Comparison of ENCODE assay signal across 2 cellular contexts in the genomic region with DNA sequence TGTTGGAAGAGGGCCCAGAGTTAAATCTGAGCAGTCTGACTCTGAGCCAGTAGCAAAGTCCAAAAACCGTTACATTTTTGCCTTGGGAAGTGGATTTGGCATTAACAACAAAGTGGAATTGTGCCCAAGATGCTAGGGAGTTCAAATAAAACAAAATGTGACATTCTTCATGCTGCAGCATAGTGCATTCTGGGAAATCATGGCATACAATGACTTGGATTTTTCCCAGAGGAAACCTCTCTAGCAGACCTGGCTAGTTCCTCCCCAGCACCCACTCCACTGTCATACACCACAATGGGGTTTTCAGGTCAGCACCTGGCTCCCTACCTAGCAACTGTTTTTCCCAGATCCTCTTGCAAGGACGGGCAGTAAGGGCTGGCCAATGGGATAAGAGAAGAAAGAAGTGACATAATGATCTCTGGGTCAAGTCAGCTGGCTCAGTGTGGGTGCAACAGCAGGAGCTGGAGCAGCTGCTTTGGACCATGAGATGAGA.
A peak's percentile ranks its signal among the peaks of the same experiment; 100 is the strongest.
TF ChIP-seq lines count a peak whose summit lies in the region.

No MANE protein-coding gene starts in this region.

TF ChIP-seq in H1, 55 proteins besides CTCF, POLR2A, EP300 and RAD21:
- no peak for TF ChIP-seq HDAC2 (IDR thresholded peaks at IDR 0.05; ENCODE audit: borderline replicate concordance in 1 of 2, low read depth in 2 of 2, low read length in 2 of 2)
- TF ChIP-seq SP1 (IDR thresholded peaks at IDR 0.05; ENCODE audit: low read depth, low read length), result no peak
- peak; percentile 78 for TF ChIP-seq RFX5 (IDR thresholded peaks at IDR 0.05; ENCODE audit: borderline replicate concordance, low read depth, low read length)
- TF ChIP-seq TBP (IDR thresholded peaks at IDR 0.05; ENCODE audit: low read depth, low read length), result no peak
- no peak for TF ChIP-seq CBX5 (IDR thresholded peaks at IDR 0.05; ENCODE audit: low read depth, low read length)
- no peak for TF ChIP-seq NRF1 (IDR thresholded peaks at IDR 0.05; ENCODE audit: low read depth, low read length)
- TF ChIP-seq, protein P1, sequence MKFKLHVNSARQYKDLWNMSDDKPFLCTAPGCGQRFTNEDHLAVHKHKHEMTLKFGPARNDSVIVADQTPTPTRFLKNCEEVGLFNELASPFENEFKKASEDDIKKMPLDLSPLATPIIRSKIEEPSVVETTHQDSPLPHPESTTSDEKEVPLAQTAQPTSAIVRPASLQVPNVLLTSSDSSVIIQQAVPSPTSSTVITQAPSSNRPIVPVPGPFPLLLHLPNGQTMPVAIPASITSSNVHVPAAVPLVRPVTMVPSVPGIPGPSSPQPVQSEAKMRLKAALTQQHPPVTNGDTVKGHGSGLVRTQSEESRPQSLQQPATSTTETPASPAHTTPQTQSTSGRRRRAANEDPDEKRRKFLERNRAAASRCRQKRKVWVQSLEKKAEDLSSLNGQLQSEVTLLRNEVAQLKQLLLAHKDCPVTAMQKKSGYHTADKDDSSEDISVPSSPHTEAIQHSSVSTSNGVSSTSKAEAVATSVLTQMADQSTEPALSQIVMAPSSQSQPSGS (IDR thresholded peaks at IDR 0.05; ENCODE audit: low read length), result peak; percentile 73; the same call in 1 of the 2 replicates
- no peak for TF ChIP-seq FOSL1 (IDR thresholded peaks at IDR 0.05; ENCODE audit: insufficient read depth, low read depth, low read length)

TF ChIP-seq in HepG2, 621 proteins besides CTCF, POLR2A, EP300 and RAD21:
- TF ChIP-seq ZNF143 (CRISPR knock-in tag; IDR thresholded peaks at IDR 0.05) (peak; percentile 63), HMG20B (CRISPR knock-in tag; conservative IDR thresholded peaks at IDR 0.05) (0 out of 2 replicates have a peak, but pooled peaks have one; percentile 44), THYN1 (CRISPR knock-in tag; IDR thresholded peaks at IDR 0.05; ENCODE audit: borderline replicate concordance, low read depth) (no peak), CREB1 (IDR thresholded peaks at IDR 0.05) (no peak), CREB1 (CRISPR knock-in tag; IDR thresholded peaks at IDR 0.05) (0 out of 2 replicates have a peak, but pooled peaks have one; percentile 19), ZNF777 (CRISPR knock-in tag; IDR thresholded peaks at IDR 0.05) (no peak), HMG20A (CRISPR knock-in tag; IDR thresholded peaks at IDR 0.05; ENCODE audit: borderline replicate concordance) (peak; percentile 21; the same call in 1 of the 2 replicates), RFXAP (CRISPR knock-in tag; IDR thresholded peaks at IDR 0.05; ENCODE audit: borderline replicate concordance) (peak; percentile 62; the same call in 1 of the 2 replicates), ZNF709 (CRISPR knock-in tag; IDR thresholded peaks at IDR 0.05) (no peak), HNF4A (CRISPR knock-in tag; IDR thresholded peaks at IDR 0.05) (peak; percentile 27; the same call in 1 of the 2 replicates), RFX5 (IDR thresholded peaks at IDR 0.05; ENCODE audit: low read depth, low read length) (peak; percentile 83), GATAD1 (CRISPR knock-in tag; IDR thresholded peaks at IDR 0.05) (no peak), GFI1 (CRISPR knock-in tag; IDR thresholded peaks at IDR 0.05; ENCODE audit: borderline replicate concordance) (peak; percentile 94), RFXANK (CRISPR knock-in tag; IDR thresholded peaks at IDR 0.05) (peak; percentile 93)
- TF ChIP-seq, protein P2, sequence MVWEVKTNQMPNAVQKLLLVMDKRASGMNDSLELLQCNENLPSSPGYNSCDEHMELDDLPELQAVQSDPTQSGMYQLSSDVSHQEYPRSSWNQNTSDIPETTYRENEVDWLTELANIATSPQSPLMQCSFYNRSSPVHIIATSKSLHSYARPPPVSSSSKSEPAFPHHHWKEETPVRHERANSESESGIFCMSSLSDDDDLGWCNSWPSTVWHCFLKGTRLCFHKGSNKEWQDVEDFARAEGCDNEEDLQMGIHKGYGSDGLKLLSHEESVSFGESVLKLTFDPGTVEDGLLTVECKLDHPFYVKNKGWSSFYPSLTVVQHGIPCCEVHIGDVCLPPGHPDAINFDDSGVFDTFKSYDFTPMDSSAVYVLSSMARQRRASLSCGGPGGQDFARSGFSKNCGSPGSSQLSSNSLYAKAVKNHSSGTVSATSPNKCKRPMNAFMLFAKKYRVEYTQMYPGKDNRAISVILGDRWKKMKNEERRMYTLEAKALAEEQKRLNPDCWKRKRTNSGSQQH (CRISPR knock-in tag; IDR thresholded peaks at IDR 0.05; ENCODE audit: low read depth), result no peak
- TF ChIP-seq, protein P3, sequence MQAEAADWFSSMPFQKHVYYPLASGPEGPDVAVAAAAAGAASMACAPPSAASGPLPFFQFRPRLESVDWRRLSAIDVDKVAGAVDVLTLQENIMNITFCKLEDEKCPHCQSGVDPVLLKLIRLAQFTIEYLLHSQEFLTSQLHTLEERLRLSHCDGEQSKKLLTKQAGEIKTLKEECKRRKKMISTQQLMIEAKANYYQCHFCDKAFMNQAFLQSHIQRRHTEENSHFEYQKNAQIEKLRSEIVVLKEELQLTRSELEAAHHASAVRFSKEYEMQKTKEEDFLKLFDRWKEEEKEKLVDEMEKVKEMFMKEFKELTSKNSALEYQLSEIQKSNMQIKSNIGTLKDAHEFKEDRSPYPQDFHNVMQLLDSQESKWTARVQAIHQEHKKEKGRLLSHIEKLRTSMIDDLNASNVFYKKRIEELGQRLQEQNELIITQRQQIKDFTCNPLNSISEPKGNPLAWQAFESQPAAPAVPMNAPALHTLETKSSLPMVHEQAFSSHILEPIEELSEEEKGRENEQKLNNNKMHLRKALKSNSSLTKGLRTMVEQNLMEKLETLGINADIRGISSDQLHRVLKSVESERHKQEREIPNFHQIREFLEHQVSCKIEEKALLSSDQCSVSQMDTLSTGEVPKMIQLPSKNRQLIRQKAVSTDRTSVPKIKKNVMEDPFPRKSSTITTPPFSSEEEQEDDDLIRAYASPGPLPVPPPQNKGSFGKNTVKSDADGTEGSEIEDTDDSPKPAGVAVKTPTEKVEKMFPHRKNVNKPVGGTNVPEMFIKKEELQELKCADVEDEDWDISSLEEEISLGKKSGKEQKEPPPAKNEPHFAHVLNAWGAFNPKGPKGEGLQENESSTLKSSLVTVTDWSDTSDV (CRISPR knock-in tag; IDR thresholded peaks at IDR 0.05), result no peak
